1 cellular context compared by ENCODE assay signal in the genomic region with DNA sequence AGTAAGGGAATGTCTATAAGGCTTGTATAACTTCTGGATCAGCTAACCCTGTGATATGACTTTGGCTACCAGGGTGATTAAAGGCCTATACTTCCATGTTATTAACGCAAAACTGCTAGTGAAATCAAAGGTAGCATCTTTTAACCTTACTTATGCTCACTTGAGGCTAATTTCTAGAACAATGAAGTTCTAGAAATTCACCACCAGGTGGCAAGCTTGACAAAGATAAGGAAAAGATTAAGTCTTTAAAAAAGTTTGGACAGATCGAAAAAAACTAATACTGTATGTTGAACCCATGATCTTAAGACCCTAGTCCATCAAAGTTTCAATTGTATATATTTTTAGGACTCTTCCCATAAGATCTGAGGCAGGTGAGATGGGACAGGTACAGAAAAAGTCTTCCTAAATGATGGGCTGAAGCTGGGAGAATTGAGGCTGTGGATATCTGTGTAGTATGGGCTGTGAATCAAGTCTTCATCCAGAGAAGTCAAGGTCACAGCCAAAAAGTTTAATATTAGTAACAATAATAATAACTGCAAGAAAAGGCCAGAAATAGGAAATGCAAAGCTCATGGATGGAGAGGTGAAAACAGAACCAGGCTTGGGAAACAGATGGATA.
TF ChIP-seq lines count a peak whose summit lies in the region.

No MANE protein-coding gene starts in this region.

TF ChIP-seq in WTC11, 78 proteins besides CTCF, POLR2A, EP300 and RAD21 (continued from another document):
- TF ChIP-seq, protein P1, sequence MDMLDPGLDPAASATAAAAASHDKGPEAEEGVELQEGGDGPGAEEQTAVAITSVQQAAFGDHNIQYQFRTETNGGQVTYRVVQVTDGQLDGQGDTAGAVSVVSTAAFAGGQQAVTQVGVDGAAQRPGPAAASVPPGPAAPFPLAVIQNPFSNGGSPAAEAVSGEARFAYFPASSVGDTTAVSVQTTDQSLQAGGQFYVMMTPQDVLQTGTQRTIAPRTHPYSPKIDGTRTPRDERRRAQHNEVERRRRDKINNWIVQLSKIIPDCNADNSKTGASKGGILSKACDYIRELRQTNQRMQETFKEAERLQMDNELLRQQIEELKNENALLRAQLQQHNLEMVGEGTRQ (CRISPR knock-in tag; IDR thresholded peaks at IDR 0.05): no peak
- no peak for TF ChIP-seq TEAD1 (CRISPR knock-in tag; IDR thresholded peaks at IDR 0.05)
- TF ChIP-seq ESRRA (CRISPR knock-in tag; IDR thresholded peaks at IDR 0.05; ENCODE audit: borderline replicate concordance): no peak
- no peak for TF ChIP-seq JAZF1 (CRISPR knock-in tag; IDR thresholded peaks at IDR 0.05)
- no peak for TF ChIP-seq ZNF396 (CRISPR knock-in tag; IDR thresholded peaks at IDR 0.05; ENCODE audit: borderline replicate concordance)
- TF ChIP-seq ZNF219 (CRISPR knock-in tag; IDR thresholded peaks at IDR 0.05; ENCODE audit: borderline replicate concordance): no peak
- TF ChIP-seq SOX15 (CRISPR knock-in tag; IDR thresholded peaks at IDR 0.05): no peak
- TF ChIP-seq SMAD4 (CRISPR knock-in tag; IDR thresholded peaks at IDR 0.05): no peak
- no peak for TF ChIP-seq PRRX2 (CRISPR knock-in tag; IDR thresholded peaks at IDR 0.05)
- TF ChIP-seq, protein P2, sequence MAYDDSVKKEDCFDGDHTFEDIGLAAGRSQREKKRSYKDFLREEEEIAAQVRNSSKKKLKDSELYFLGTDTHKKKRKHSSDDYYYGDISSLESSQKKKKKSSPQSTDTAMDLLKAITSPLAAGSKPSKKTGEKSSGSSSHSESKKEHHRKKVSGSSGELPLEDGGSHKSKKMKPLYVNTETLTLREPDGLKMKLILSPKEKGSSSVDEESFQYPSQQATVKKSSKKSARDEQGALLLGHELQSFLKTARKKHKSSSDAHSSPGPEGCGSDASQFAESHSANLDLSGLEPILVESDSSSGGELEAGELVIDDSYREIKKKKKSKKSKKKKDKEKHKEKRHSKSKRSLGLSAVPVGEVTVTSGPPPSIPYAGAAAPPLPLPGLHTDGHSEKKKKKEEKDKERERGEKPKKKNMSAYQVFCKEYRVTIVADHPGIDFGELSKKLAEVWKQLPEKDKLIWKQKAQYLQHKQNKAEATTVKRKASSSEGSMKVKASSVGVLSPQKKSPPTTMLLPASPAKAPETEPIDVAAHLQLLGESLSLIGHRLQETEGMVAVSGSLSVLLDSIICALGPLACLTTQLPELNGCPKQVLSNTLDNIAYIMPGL (CRISPR knock-in tag; IDR thresholded peaks at IDR 0.05): no peak
- no peak for TF ChIP-seq GRHL2 (CRISPR knock-in tag; IDR thresholded peaks at IDR 0.05; ENCODE audit: insufficient replicate concordance, severe bottlenecking)
- TF ChIP-seq, protein P3, sequence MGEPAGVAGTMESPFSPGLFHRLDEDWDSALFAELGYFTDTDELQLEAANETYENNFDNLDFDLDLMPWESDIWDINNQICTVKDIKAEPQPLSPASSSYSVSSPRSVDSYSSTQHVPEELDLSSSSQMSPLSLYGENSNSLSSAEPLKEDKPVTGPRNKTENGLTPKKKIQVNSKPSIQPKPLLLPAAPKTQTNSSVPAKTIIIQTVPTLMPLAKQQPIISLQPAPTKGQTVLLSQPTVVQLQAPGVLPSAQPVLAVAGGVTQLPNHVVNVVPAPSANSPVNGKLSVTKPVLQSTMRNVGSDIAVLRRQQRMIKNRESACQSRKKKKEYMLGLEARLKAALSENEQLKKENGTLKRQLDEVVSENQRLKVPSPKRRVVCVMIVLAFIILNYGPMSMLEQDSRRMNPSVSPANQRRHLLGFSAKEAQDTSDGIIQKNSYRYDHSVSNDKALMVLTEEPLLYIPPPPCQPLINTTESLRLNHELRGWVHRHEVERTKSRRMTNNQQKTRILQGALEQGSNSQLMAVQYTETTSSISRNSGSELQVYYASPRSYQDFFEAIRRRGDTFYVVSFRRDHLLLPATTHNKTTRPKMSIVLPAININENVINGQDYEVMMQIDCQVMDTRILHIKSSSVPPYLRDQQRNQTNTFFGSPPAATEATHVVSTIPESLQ (CRISPR knock-in tag; IDR thresholded peaks at IDR 0.05): no peak
- TF ChIP-seq TEAD4 (CRISPR knock-in tag; IDR thresholded peaks at IDR 0.05): no peak
- TF ChIP-seq JUN (CRISPR knock-in tag; IDR thresholded peaks at IDR 0.05): no peak
